9 cellular contexts compared by ENCODE assay signal in the genomic region with DNA sequence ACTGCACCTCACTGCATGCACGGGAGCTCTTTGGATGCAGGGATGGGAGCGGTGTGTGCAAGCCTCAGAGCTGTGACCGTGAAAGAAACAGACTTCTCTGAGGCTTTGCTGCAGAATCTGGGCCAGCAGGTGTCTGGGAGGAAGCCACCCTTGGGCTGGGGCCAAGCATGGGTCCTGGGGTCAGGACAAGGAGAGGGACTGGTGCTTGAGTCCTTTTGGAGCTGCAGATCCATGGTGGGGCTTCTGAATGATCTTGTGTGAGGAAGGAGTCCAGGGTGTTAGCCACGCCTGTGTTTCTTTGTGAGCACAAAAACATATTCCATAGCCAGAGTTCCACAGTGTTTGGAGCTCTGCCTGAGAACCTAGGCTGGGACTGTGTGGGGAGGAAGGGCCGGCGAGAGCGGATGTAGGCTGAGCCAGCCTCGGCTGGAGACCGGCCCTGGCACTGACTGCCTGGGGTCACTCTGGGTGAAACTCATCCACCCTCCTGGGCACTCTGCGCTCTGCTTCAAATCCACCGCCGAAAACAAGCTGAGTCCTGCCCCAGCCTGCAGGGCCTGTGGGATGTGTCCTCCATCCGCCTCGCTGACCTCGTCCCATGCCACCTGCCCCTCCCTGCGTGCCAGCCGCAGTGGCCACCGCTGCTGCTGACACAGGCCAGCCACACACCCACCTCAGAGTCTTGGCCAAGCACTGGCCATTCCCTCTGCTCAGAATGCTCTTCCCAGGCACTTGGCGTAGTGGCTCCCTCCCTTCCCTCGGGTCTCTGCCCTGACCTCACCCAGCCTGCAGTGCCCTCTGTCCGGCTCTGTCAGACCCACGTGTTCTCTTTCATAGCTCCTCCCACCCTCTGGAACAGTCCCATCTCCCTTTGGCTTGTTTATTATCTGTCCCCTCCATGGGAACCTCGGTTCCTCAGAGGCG. TPM values are rescaled to one million over a fixed set of nuclear protein-coding genes. Genes with fewer than 3 reads are reported as not detected.
DNase-seq lines count a peak whose midpoint lies in the region; ATAC-seq, FAIRE-seq and TF ChIP-seq lines count a peak whose summit lies in the region.
"Had no signal": no experiment of that assay in that cellular context is flagged by ENCODE, and none has a peak within 500 bp of the region (broad histone marks: within the 10 kb centered on the region; RNA-seq: fewer than 3 reads in every experiment).

No MANE protein-coding gene starts in this region.

- H3K27me3 Mint-ChIP-seq in osteocyte (ENCODE audit: unreplicated experiment): no peaks in the 10 kb centered on the region

- no peaks in the 10 kb centered on the region for H3K27me3 ChIP-seq in adipocyte (replicated peaks; ENCODE audit: control insufficient read depth, insufficient read depth, low read length)

- peaks cover 79% of the 10 kb centered on the region for H3K4me1 Mint-ChIP-seq in osteocyte (ENCODE audit: unreplicated experiment)

- peaks cover 77% of the 10 kb centered on the region for H3K4me1 ChIP-seq in adipocyte (ENCODE audit: control insufficient read depth, insufficient read depth, low read length)

- intact Hi-C loops in Right ventricle myocardium superior (cut with DNase I): no loop called here

- peak overlapping the region; percentile 94 for H3K27ac Mint-ChIP-seq in osteocyte (ENCODE audit: unreplicated experiment)

- peak overlapping the region; percentile 75 for H3K9ac ChIP-seq in adipocyte (ENCODE audit: low read length)

- ATAC-seq in Right ventricle myocardium superior (ENCODE audit: poor library complexity) (peak; percentile 92), HG02870 (IDR thresholded peaks at IDR 0.05; ENCODE audit: unreplicated experiment) (no peak), HG02759 (IDR thresholded peaks at IDR 0.05; ENCODE audit: unreplicated experiment) (no peak), HG02840 (IDR thresholded peaks at IDR 0.05; ENCODE audit: low FRiP score, unreplicated experiment) (no peak)

- DNase-seq in C1 segment of cervical spinal cord (lab: John Stamatoyannopoulos, UW) (peak; percentile 43 to 94 (median 83)), adipocyte (ENCODE audit: low read depth) (no peak), Right ventricle myocardium superior (peak; percentile 93), osteocyte (ENCODE audit: extremely low spot score, unreplicated experiment) (no peak), GM19239 (ENCODE audit: insufficient read length, low spot score) (no peak)

- H3K4me3 Mint-ChIP-seq in osteocyte (ENCODE audit: unreplicated experiment): peak overlapping the region; percentile 22

- H3K4me3 ChIP-seq in adipocyte (ENCODE audit: low read length): peak overlapping the region; percentile 45

- TF ChIP-seq CTCF in osteocyte (IDR thresholded peaks at IDR 0.05): no peak

- H3K9me3 Mint-ChIP-seq in osteocyte (ENCODE audit: unreplicated experiment): no peaks in the 10 kb centered on the region

- H3K36me3 ChIP-seq in adipocyte (ENCODE audit: control insufficient read depth, insufficient read depth, low read length, severe bottlenecking): no peaks in the 10 kb centered on the region

- no peak for FAIRE-seq in GM19239 (lab: Jason Lieb, UNC)
- FAIRE-seq: G401.6 had no signal

- H3K36me3 Mint-ChIP-seq in osteocyte (ENCODE audit: unreplicated experiment): peaks cover 13% of the 10 kb centered on the region

- H3K9me3 ChIP-seq in adipocyte (ENCODE audit: control insufficient read depth, low read length): no peaks in the 10 kb centered on the region

RNA-seq across cellular contexts. Expression of gene ERGIC1, which starts 26.7 kb away (rescaled TPM):
- total RNA-seq in Right ventricle myocardium superior (75.5 TPM), osteocyte (174 and 175 TPM in 2 replicates)

Comparison
In these comparisons a context has a peak if more than half of its experiments do, and no peak if none do; other contexts are left out.
1. DNase-seq: peak in C1 segment of cervical spinal cord (14 of 14) and Right ventricle myocardium superior (single experiment); none in adipocyte (single experiment), osteocyte (single experiment) and GM19239 (single experiment).